ENCODE assay signal across 9 cellular contexts in the genomic region with DNA sequence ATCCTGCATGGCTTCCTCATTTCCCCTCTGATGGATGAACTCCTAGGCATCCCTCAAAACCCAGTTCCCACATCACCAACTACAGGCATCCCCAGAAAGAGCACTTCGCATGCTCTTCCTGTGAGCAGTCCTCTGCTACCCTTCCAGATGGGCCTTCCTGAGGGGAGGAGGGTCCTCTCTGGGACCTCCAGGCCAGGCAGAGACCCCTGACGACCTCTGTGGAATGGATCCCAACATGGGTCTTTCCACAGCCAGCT. TPM values are rescaled to one million over a fixed set of nuclear protein-coding genes. Genes with fewer than 3 reads are reported as not detected.
DNase-seq lines count a peak whose midpoint lies in the region; ATAC-seq lines count a peak whose summit lies in the region.
"Had no signal": no experiment of that assay in that cellular context is flagged by ENCODE, and none has a peak within 500 bp of the region (broad histone marks: within the 10 kb centered on the region; RNA-seq: fewer than 3 reads in every experiment).

No MANE protein-coding gene starts in this region.

- POLR2A ChIA-PET in activated CD4-positive, alpha-beta memory T cell treated with anti-CD3 and anti-CD28 coated beads, Interleukin-2, amount 10 ng/mL, durations not matched to agents 7 days and 5 days (lab: Charles Lee) = no interaction called here

- H3K9ac ChIP-seq in iPS-15b (ENCODE audit: low read depth, low read length) = peak overlapping the region; percentile 50

- H3K4me3 ChIP-seq in iPS-15b (ENCODE audit: low read depth, low read length) = peak overlapping the region; percentile 64

- H3K36me3 ChIP-seq in iPS-15b (ENCODE audit: control insufficient read depth, insufficient read depth, low read length) = peaks cover 15% of the 10 kb centered on the region

- ATAC-seq in stimulated activated naive CD8-positive, alpha-beta T cell treated with anti-CD3 and anti-CD28 coated beads, Interleukin-15, amount 100 ng/mL, for 72 hours = no peak

- DNase-seq in T-helper 2 cell treated with Interferon-gamma antibody and Interleukin-4, amounts not matched to agents 5 μg/mL and 100 μg/mL, for 36 hours (ENCODE audit: low spot score) = no peak
- DNase-seq in T-helper 2 cell (no peak), GF-D8 (lab: John Stamatoyannopoulos, UW) (no peak), NCI-H1092 treated with DMSO at 0.1 percent for 48 hours (lab: John Stamatoyannopoulos, UW) (no peak), G401 (ENCODE audit: low spot score) (no peak)
- DNase-seq in activated CD4-positive, alpha-beta memory T cell treated with anti-CD3 and anti-CD28 coated beads, Interleukin-2, amount 10 ng/mL, durations not matched to agents 7 days and 5 days = no peak
- DNase-seq in stimulated activated naive CD8-positive, alpha-beta T cell treated with anti-CD3 and anti-CD28 coated beads, Interleukin-15, amount 100 ng/mL, for 72 hours = no peak
- DNase-seq: effector CD4-positive, alpha-beta T cell had no signal

- CTCF ChIA-PET in activated CD4-positive, alpha-beta memory T cell treated with anti-CD3 and anti-CD28 coated beads, Interleukin-2, amount 10 ng/mL, durations not matched to agents 7 days and 5 days (lab: Charles Lee) = interaction anchor here (1.7 kb wide), 1 partner anchor 33 kb away, joined by 7 read pairs; no protein-coding TSS in a partner anchor

- peaks cover 13% of the 10 kb centered on the region for H3K36me3 Mint-ChIP-seq in T-helper 2 cell treated with Interferon-gamma antibody and Interleukin-4, amounts not matched to agents 5 μg/mL and 100 μg/mL, for 36 hours (ENCODE audit: low read depth)
- peaks cover 4% of the 10 kb centered on the region for H3K36me3 Mint-ChIP-seq in activated CD4-positive, alpha-beta memory T cell treated with anti-CD3 and anti-CD28 coated beads, Interleukin-2, amount 10 ng/mL, durations not matched to agents 7 days and 5 days (ENCODE audit: low read depth)

- no peaks in the 10 kb centered on the region for H3K9me3 Mint-ChIP-seq in T-helper 2 cell treated with Interferon-gamma antibody and Interleukin-4, amounts not matched to agents 5 μg/mL and 100 μg/mL, for 36 hours
- H3K9me3 Mint-ChIP-seq in activated CD4-positive, alpha-beta memory T cell treated with anti-CD3 and anti-CD28 coated beads, Interleukin-2, amount 10 ng/mL, durations not matched to agents 7 days and 5 days = no peaks in the 10 kb centered on the region
- H3K9me3 Mint-ChIP-seq in stimulated activated naive CD8-positive, alpha-beta T cell treated with anti-CD3 and anti-CD28 coated beads, Interleukin-15, amount 100 ng/mL, for 72 hours = no peaks in the 10 kb centered on the region

- peak overlapping the region; percentile 91 for H3K4me3 Mint-ChIP-seq in T-helper 2 cell treated with Interferon-gamma antibody and Interleukin-4, amounts not matched to agents 5 μg/mL and 100 μg/mL, for 36 hours
- peak overlapping the region; percentile 86 for H3K4me3 Mint-ChIP-seq in activated CD4-positive, alpha-beta memory T cell treated with anti-CD3 and anti-CD28 coated beads, Interleukin-2, amount 10 ng/mL, durations not matched to agents 7 days and 5 days
- peak overlapping the region; percentile 92 to 93 for H3K4me3 Mint-ChIP-seq in stimulated activated naive CD8-positive, alpha-beta T cell treated with anti-CD3 and anti-CD28 coated beads, Interleukin-15, amount 100 ng/mL, for 72 hours

- H3K9me3 ChIP-seq in iPS-15b (ENCODE audit: control insufficient read depth, insufficient read depth, low read length) = no peaks in the 10 kb centered on the region

- peaks cover 27% of the 10 kb centered on the region for H3K4me1 Mint-ChIP-seq in T-helper 2 cell treated with Interferon-gamma antibody and Interleukin-4, amounts not matched to agents 5 μg/mL and 100 μg/mL, for 36 hours (ENCODE audit: low read depth)
- H3K4me1 Mint-ChIP-seq in activated CD4-positive, alpha-beta memory T cell treated with anti-CD3 and anti-CD28 coated beads, Interleukin-2, amount 10 ng/mL, durations not matched to agents 7 days and 5 days = peaks cover 40% of the 10 kb centered on the region
- peaks cover 87% of the 10 kb centered on the region for H3K4me1 Mint-ChIP-seq in stimulated activated naive CD8-positive, alpha-beta T cell treated with anti-CD3 and anti-CD28 coated beads, Interleukin-15, amount 100 ng/mL, for 72 hours

- peaks cover 25% of the 10 kb centered on the region for H3K27me3 ChIP-seq in iPS-15b (ENCODE audit: control insufficient read depth, insufficient read depth, low read length)

- peak overlapping the region; percentile 20 for H3K27ac Mint-ChIP-seq in T-helper 2 cell treated with Interferon-gamma antibody and Interleukin-4, amounts not matched to agents 5 μg/mL and 100 μg/mL, for 36 hours
- H3K27ac Mint-ChIP-seq in activated CD4-positive, alpha-beta memory T cell treated with anti-CD3 and anti-CD28 coated beads, Interleukin-2, amount 10 ng/mL, durations not matched to agents 7 days and 5 days = no peak overlapping the region
- H3K27ac Mint-ChIP-seq in stimulated activated naive CD8-positive, alpha-beta T cell treated with anti-CD3 and anti-CD28 coated beads, Interleukin-15, amount 100 ng/mL, for 72 hours = peak overlapping the region in 1 of 2 donors; percentile 71

- H3K4me1 ChIP-seq in iPS-15b (ENCODE audit: control insufficient read depth, insufficient read depth, low read length) = peaks cover 16% of the 10 kb centered on the region

- H3K27me3 Mint-ChIP-seq in T-helper 2 cell treated with Interferon-gamma antibody and Interleukin-4, amounts not matched to agents 5 μg/mL and 100 μg/mL, for 36 hours (ENCODE audit: low read depth) = no peaks in the 10 kb centered on the region
- H3K27me3 Mint-ChIP-seq in activated CD4-positive, alpha-beta memory T cell treated with anti-CD3 and anti-CD28 coated beads, Interleukin-2, amount 10 ng/mL, durations not matched to agents 7 days and 5 days = peaks cover 6% of the 10 kb centered on the region
- H3K27me3 Mint-ChIP-seq in stimulated activated naive CD8-positive, alpha-beta T cell treated with anti-CD3 and anti-CD28 coated beads, Interleukin-15, amount 100 ng/mL, for 72 hours = peaks cover 10% of the 10 kb centered on the region

- in situ Hi-C loops in G401 (cut with HindIII; ENCODE audit: low sequenced_read_pairs) = no loop called here

RNA-seq across cellular contexts. Expression of gene AKT1, which starts 1.9 kb away (rescaled TPM):
- total RNA-seq in activated CD4-positive, alpha-beta memory T cell treated with anti-CD3 and anti-CD28 coated beads, Interleukin-2, amount 10 ng/mL, durations not matched to agents 7 days and 5 days = 100 to 1,000 TPM; 157 to 162 TPM
- total RNA-seq in G401 (2014; rRNA removed; shearing (Covaris generic)) = 220 and 224 TPM in 2 replicates

RNA-seq across cellular contexts. Expression of gene ZBTB42, which starts 7.3 kb away (rescaled TPM):
- total RNA-seq in activated CD4-positive, alpha-beta memory T cell treated with anti-CD3 and anti-CD28 coated beads, Interleukin-2, amount 10 ng/mL, durations not matched to agents 7 days and 5 days = 1 to 10 TPM; 4.9 to 5.5 TPM
- 14.3 and 25.3 TPM in 2 replicates for total RNA-seq in G401 (2014; rRNA removed; shearing (Covaris generic))

RNA-seq across cellular contexts. Expression of gene SIVA1, which starts 40.7 kb away (rescaled TPM):
- total RNA-seq in activated CD4-positive, alpha-beta memory T cell treated with anti-CD3 and anti-CD28 coated beads, Interleukin-2, amount 10 ng/mL, durations not matched to agents 7 days and 5 days = 10 to 100 TPM; 87.0 to 96.2 TPM
- 207 and 294 TPM in 2 replicates for total RNA-seq in G401 (2014; rRNA removed; shearing (Covaris generic))
